ENCODE assay signal across 15 cellular contexts in the genomic region with DNA sequence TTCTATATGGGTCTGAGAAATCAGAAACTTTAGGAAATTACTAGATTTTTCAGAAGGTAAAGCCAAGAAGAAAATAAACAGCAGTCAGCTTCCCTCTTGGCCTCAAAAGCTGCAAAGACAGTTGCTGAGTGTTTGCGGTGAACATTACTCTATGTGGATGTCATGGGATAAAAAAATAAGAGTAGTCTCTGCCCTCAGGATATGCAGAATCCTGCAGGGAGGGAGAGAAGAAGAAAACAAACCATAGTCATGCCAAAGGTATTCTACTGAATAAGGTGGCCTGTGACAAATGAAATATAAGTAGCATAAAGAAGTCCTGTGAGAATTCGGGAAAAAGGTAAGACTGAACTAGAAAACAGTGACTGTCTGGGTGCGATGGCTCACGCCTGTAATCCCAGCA. TPM values are rescaled to one million over a fixed set of nuclear protein-coding genes. Genes with fewer than 3 reads are reported as not detected.
DNase-seq lines count a peak whose midpoint lies in the region; ATAC-seq, FAIRE-seq and TF ChIP-seq lines count a peak whose summit lies in the region.
"Had no signal": no experiment of that assay in that cellular context is flagged by ENCODE, and none has a peak within 500 bp of the region (broad histone marks: within the 10 kb centered on the region; RNA-seq: fewer than 3 reads in every experiment).

No MANE protein-coding gene starts in this region.

- no peaks in the 10 kb centered on the region for H3K4me1 ChIP-seq in Panc1 (ENCODE audit: control insufficient read depth, insufficient read depth, low read length)
- H3K4me1 ChIP-seq in naive thymus-derived CD4-positive, alpha-beta T cell (ENCODE audit: control insufficient read depth in 2 of 2, insufficient read depth in 2 of 2, low read length in 2 of 2) = peaks cover 32 to 49% of the 10 kb centered on the region in 2 donors
- no peaks in the 10 kb centered on the region for H3K4me1 ChIP-seq in small intestine (ENCODE audit: control insufficient read depth in 2 of 2, insufficient read depth in 1 of 2, low read depth in 1 of 2, low read length in 1 of 2)
- H3K4me1 ChIP-seq: ascending aorta, SJCRH30 had no signal

- FAIRE-seq in small intestine (lab: Jason Lieb, UNC) = no peak
- FAIRE-seq: endothelial cell of umbilical vein had no signal

- no peaks in the 10 kb centered on the region for H3K27me3 Mint-ChIP-seq in naive thymus-derived CD4-positive, alpha-beta T cell

- in situ Hi-C loops in Panc1 (cut with HindIII; ENCODE audit: low pct_unique_long_range_greater_than_20kb, low sequenced_read_pairs) = no loop called here

- no peak overlapping the region for H3K27ac ChIP-seq in Panc1 (ENCODE audit: low read length)
- H3K27ac ChIP-seq in naive thymus-derived CD4-positive, alpha-beta T cell (ENCODE audit: low read depth, low read length) = no peak overlapping the region
- H3K27ac ChIP-seq in small intestine (ENCODE audit: low read depth in 1 of 2, low read length in 1 of 2) = no peak overlapping the region
- H3K27ac ChIP-seq: ascending aorta, SJCRH30 had no signal

- peaks cover 23% of the 10 kb centered on the region for H3K36me3 ChIP-seq in Panc1 (ENCODE audit: control insufficient read depth, insufficient read depth, low read length)
- peaks cover 0 to 14% (median 4%) of the 10 kb centered on the region in 3 experiments for H3K36me3 ChIP-seq in naive thymus-derived CD4-positive, alpha-beta T cell (ENCODE audit: control insufficient read depth in 2 of 3, insufficient read depth in 3 of 3, low read length in 3 of 3)
- peaks cover 2 to 5% of the 10 kb centered on the region in 2 donors for H3K36me3 ChIP-seq in small intestine (ENCODE audit: control insufficient read depth in 2 of 2, insufficient read depth in 2 of 2, low read length in 2 of 2)

- peaks cover 4 to 49% (median 28%) of the 10 kb centered on the region in 5 donors for H3K36me3 Mint-ChIP-seq in naive thymus-derived CD4-positive, alpha-beta T cell

- ATAC-seq in Panc1 = peak; percentile 57; the same call in 1 of the 2 replicates
- no peak for ATAC-seq in naive thymus-derived CD4-positive, alpha-beta T cell
- no peak for ATAC-seq in GM18873 (IDR thresholded peaks at IDR 0.05; ENCODE audit: low FRiP score, unreplicated experiment)
- ATAC-seq in GM19455 (IDR thresholded peaks at IDR 0.05; ENCODE audit: unreplicated experiment) = no peak
- ATAC-seq in left cardiac atrium = no peak

- DNase-seq in EL = peak; percentile 91
- DNase-seq in Panc1 (ENCODE audit: low read depth, low spot score) = no peak
- peak; percentile 75 for DNase-seq in astrocyte of the hippocampus (ENCODE audit: low read depth, low spot score)
- DNase-seq in naive thymus-derived CD4-positive, alpha-beta T cell = no peak
- no peak for DNase-seq in small intestine
- DNase-seq in left cardiac atrium = no peak
- DNase-seq: activated CD4-positive, alpha-beta T cell treated with anti-CD3 and anti-CD28 coated beads for 48 hours; mesendoderm; NCI-H1105; NCI-H69; SJCRH30 had no signal

- H3K4me1 Mint-ChIP-seq in naive thymus-derived CD4-positive, alpha-beta T cell = peaks cover 26 to 57% (median 45%) of the 10 kb centered on the region in 7 donors

- 94 to 97% (median 95%) methylated on average over 4 of the region's 4 CpGs for WGBS in small intestine, 3 donors

- peak overlapping the region in 7 of 10 donors; percentile 2 to 73 (median 33) for H3K4me3 Mint-ChIP-seq in naive thymus-derived CD4-positive, alpha-beta T cell

- intact Hi-C loops in Panc1 (cut with micrococcal nuclease; ENCODE audit: unreplicated experiment) (no loop called here), left cardiac atrium (cut with DNase I) (no loop called here)
- intact Hi-C loops in naive thymus-derived CD4-positive, alpha-beta T cell (cut with micrococcal nuclease) = no loop called here

- POLR2A ChIA-PET in Panc1 (lab: Charles Lee) = no interaction called here
- POLR2A ChIA-PET in naive thymus-derived CD4-positive, alpha-beta T cell (lab: Charles Lee) = no interaction called here

- no TSS peak for BruUV-seq in Panc1 (replicated peaks; lab: Mats Ljungman, UMichigan)

- CTCF ChIA-PET in Panc1 (lab: Charles Lee) = no interaction called here
- CTCF ChIA-PET in naive thymus-derived CD4-positive, alpha-beta T cell (lab: Charles Lee) = no interaction called here

- H3K27ac Mint-ChIP-seq in naive thymus-derived CD4-positive, alpha-beta T cell = peak overlapping the region; percentile 14 to 89 (median 76)

- H3K4me3 ChIP-seq in Panc1 (ENCODE audit: low read depth in 2 of 2, low read length in 2 of 2) (no peak overlapping the region), small intestine (ENCODE audit: low read depth in 1 of 2, low read length in 2 of 2) (no peak overlapping the region)
- H3K4me3 ChIP-seq in naive thymus-derived CD4-positive, alpha-beta T cell (ENCODE audit: low read length) = no peak overlapping the region
- H3K4me3 ChIP-seq: ascending aorta, SJCRH30 had no signal

- H3K9me3 Mint-ChIP-seq in naive thymus-derived CD4-positive, alpha-beta T cell = no peaks in the 10 kb centered on the region

- TF ChIP-seq CTCF in Panc1 (IDR thresholded peaks at IDR 0.05) = no peak

- no peaks in the 10 kb centered on the region for H3K9me3 ChIP-seq in Panc1 (ENCODE audit: control insufficient read depth, insufficient read depth, low read depth, low read length)
- no peaks in the 10 kb centered on the region for H3K9me3 ChIP-seq in naive thymus-derived CD4-positive, alpha-beta T cell (ENCODE audit: control insufficient read depth in 2 of 3, low read length in 3 of 3)
- no peaks in the 10 kb centered on the region for H3K9me3 ChIP-seq in small intestine (ENCODE audit: control insufficient read depth, low read depth)
- H3K9me3 ChIP-seq: ascending aorta, SJCRH30 had no signal

- H3K27me3 ChIP-seq in Panc1 (ENCODE audit: control insufficient read depth, insufficient read depth, low read length) (no peaks in the 10 kb centered on the region), small intestine (ENCODE audit: control insufficient read depth in 2 of 2, insufficient read depth in 2 of 2, low read length in 2 of 2) (no peaks in the 10 kb centered on the region)
- no peaks in the 10 kb centered on the region for H3K27me3 ChIP-seq in naive thymus-derived CD4-positive, alpha-beta T cell (ENCODE audit: control insufficient read depth in 2 of 2, insufficient read depth in 2 of 2, low read length in 2 of 2)
- H3K27me3 ChIP-seq: ascending aorta, SJCRH30 had no signal

RNA-seq across cellular contexts. Expression of a gene that starts 19.0 kb away (rescaled TPM):
- total RNA-seq in Panc1 (2021; ENCODE audit: unreplicated experiment) = 120 TPM
- 184 TPM for polyA plus RNA-seq in Panc1 (2012; ENCODE audit: insufficient read length)
- total RNA-seq in naive thymus-derived CD4-positive, alpha-beta T cell = 100 to 1,000 TPM in 2 of 5 experiments, 10 to 100 TPM in 3; 70.2 to 175 (median 86.8) TPM
- polyA plus RNA-seq in naive thymus-derived CD4-positive, alpha-beta T cell = 10 to 100 TPM; 48.6 to 49.5 TPM
- polyA plus RNA-seq in small intestine = 10 to 100 TPM; 39.4 to 79.9 (median 66.2) TPM
- 10 to 100 TPM; 36.7 to 70.0 TPM for total RNA-seq in left cardiac atrium

RNA-seq across cellular contexts. Expression of a gene that starts 19.3 kb away (rescaled TPM):
- total RNA-seq in Panc1 (2021; ENCODE audit: unreplicated experiment) (55.4 TPM), left cardiac atrium (10 to 100 TPM; 16.2 to 17.5 TPM)
- 25.8 TPM for polyA plus RNA-seq in Panc1 (2012; ENCODE audit: insufficient read length)
- total RNA-seq in naive thymus-derived CD4-positive, alpha-beta T cell = 10 to 100 TPM; 36.3 to 69.0 (median 60.2) TPM
- 1 to 10 TPM; 9.3 to 9.6 TPM for polyA plus RNA-seq in naive thymus-derived CD4-positive, alpha-beta T cell
- polyA plus RNA-seq in small intestine = 1 to 10 TPM; 4.3 to 7.4 (median 7.1) TPM

Comparison
In these comparisons a context has a peak if more than half of its experiments do, and no peak if none do; other contexts are left out.
1. DNase-seq: peak in EL (single experiment) and astrocyte of the hippocampus (single experiment); none in Panc1 (single experiment), naive thymus-derived CD4-positive, alpha-beta T cell (0 of 9), small intestine (single experiment) and left cardiac atrium (single experiment).